ENCODE assay signal across 15 cellular contexts in genomic region chr16:15521758-15522509, GRCh38.
DNase-seq lines count a peak whose midpoint lies in the region; ATAC-seq, FAIRE-seq and TF ChIP-seq lines count a peak whose summit lies in the region.
"Had no signal": no experiment of that assay in that cellular context is flagged by ENCODE, and none has a peak within 500 bp of the region (broad histone marks: within the 10 kb centered on the region; RNA-seq: fewer than 3 reads in every experiment).

No MANE protein-coding gene starts in this region.

- H3K4me1 ChIP-seq in liver (ENCODE audit: control insufficient read depth in 4 of 4, insufficient read depth in 4 of 4, low read length in 3 of 4) (peaks cover 0 to 15% (median 8%) of the 10 kb centered on the region in 4 donors), HepG2 (ENCODE audit: insufficient read depth, low read length) (peaks cover 26% of the 10 kb centered on the region)

- in situ Hi-C loops in HepG2 (cut with HindIII; ENCODE audit: extremely low pct_ligation_motif_present, low pct_unique_long_range_greater_than_20kb), result no loop called here

- TF ChIP-seq RAD21 in liver (IDR thresholded peaks at IDR 0.05) (no peak), HepG2 (CRISPR knock-in tag; IDR thresholded peaks at IDR 0.05) (no peak)

- no peak for TF ChIP-seq CTCF in liver (IDR thresholded peaks at IDR 0.05; ENCODE audit: low read depth, low read length, missing input control)
- no peak for TF ChIP-seq CTCF in HepG2 (CRISPR knock-in tag; IDR thresholded peaks at IDR 0.05)
- no peak for TF ChIP-seq CTCF in fibroblast of mammary gland (conservative IDR thresholded peaks at IDR 0.05; ENCODE audit: control insufficient read depth, insufficient read depth, low read depth, low read length)
- no peak for TF ChIP-seq CTCF in natural killer cell (IDR thresholded peaks at IDR 0.05)

- no peaks in the 10 kb centered on the region for H3K79me2 ChIP-seq in HepG2 (ENCODE audit: insufficient read depth, low read length)

- no peak overlapping the region for H2AFZ ChIP-seq in HepG2 (ENCODE audit: low read length)

- no peak overlapping the region for H3K27ac ChIP-seq in liver (ENCODE audit: low read depth in 1 of 2, low read length in 2 of 2)
- no peak overlapping the region for H3K27ac ChIP-seq in HepG2 (ENCODE audit: extremely low read length, insufficient read depth, low read length)
- H3K27ac ChIP-seq: HL-60 had no signal

- no peaks in the 10 kb centered on the region for H3K9me3 ChIP-seq in liver (ENCODE audit: control insufficient read depth in 4 of 4, low read length in 3 of 4)
- H3K9me3 ChIP-seq in HepG2 (ENCODE audit: low read length), result no peaks in the 10 kb centered on the region

- no peak overlapping the region for H3K4me2 ChIP-seq in HepG2 (ENCODE audit: low read depth, low read length)

- intact Hi-C loops in HepG2 (cut with micrococcal nuclease; ENCODE audit: unreplicated experiment), result no loop called here
- intact Hi-C loops in natural killer cell (cut with micrococcal nuclease), result no loop called here

- no TSS peak for BruUV-seq in HepG2 (replicated peaks; lab: Mats Ljungman, UMichigan)

- ATAC-seq in HepG2, result no peak
- ATAC-seq in natural killer cell, result peak; percentile 48 to 75 (median 73)
- no peak for ATAC-seq in activated T-cell treated with anti-CD3 and anti-CD28 coated beads, Interleukin-2, amount 50 U/mL, for 72 hours (replicated peaks in 1 of 2)

- no peak for FAIRE-seq in HepG2 (lab: Jason Lieb, UNC)
- FAIRE-seq: GM18507 had no signal

- peak overlapping the region; percentile 64 for H3K4me3 Mint-ChIP-seq in natural killer cell
- no peak overlapping the region for H3K4me3 Mint-ChIP-seq in activated T-cell treated with anti-CD3 and anti-CD28 coated beads, Interleukin-2, amount 50 U/mL, for 72 hours
- H3K4me3 Mint-ChIP-seq: activated naive CD8-positive, alpha-beta T cell treated with anti-CD3 and anti-CD28 coated beads, Interleukin-2, amount 10 ng/mL, durations not matched to agents 7 days and 5 days; stimulated activated naive CD8-positive, alpha-beta T cell treated with anti-CD3 and anti-CD28 coated beads, Interleukin-15, Interleukin-2, amounts not matched to agents 100 ng/mL and 50 ng/mL, for 24 hours had no signal

- POLR2A ChIA-PET in HepG2 (lab: Yijun Ruan, JAX), result no interaction called here

- no peaks in the 10 kb centered on the region for H3K36me3 ChIP-seq in liver (ENCODE audit: control insufficient read depth in 4 of 4, insufficient read depth in 3 of 4, low read depth in 1 of 4, low read length in 3 of 4)
- H3K36me3 ChIP-seq in HepG2 (replicated peaks in 1 of 2; ENCODE audit: control insufficient read depth in 1 of 2, insufficient read depth in 2 of 2, low read length in 2 of 2), result no peaks in the 10 kb centered on the region

- DNase-seq in HepG2 (ENCODE audit: low spot score) (no peak), fibroblast of mammary gland (ENCODE audit: low read depth) (peak; percentile 15), natural killer cell (no peak), CD1c-positive myeloid dendritic cell (ENCODE audit: extremely low spot score) (no peak), hippocampal formation (lab: John Stamatoyannopoulos, UW) (no peak), epidermal melanocyte (ENCODE audit: insufficient read length, low spot score) (no peak)
- DNase-seq in activated T-cell treated with anti-CD3 and anti-CD28 coated beads, Interleukin-2, amount 50 U/mL, for 72 hours, result no peak
- DNase-seq: activated naive CD8-positive, alpha-beta T cell treated with anti-CD3 and anti-CD28 coated beads, Interleukin-2, amount 10 ng/mL, durations not matched to agents 7 days and 5 days; effector memory CD4-positive, alpha-beta T cell; MM.1S; NCI-H524 had no signal

- H3K27ac Mint-ChIP-seq in natural killer cell, result peak overlapping the region; percentile 87 to 90
- no peak overlapping the region for H3K27ac Mint-ChIP-seq in activated T-cell treated with anti-CD3 and anti-CD28 coated beads, Interleukin-2, amount 50 U/mL, for 72 hours
- H3K27ac Mint-ChIP-seq: activated naive CD8-positive, alpha-beta T cell treated with anti-CD3 and anti-CD28 coated beads, Interleukin-2, amount 10 ng/mL, durations not matched to agents 7 days and 5 days had no signal

- no peak for TF ChIP-seq POLR2A in HepG2 (IDR thresholded peaks at IDR 0.05; ENCODE audit: insufficient read depth in 1 of 2, low read depth in 2 of 2, low read length in 2 of 2)

- peaks cover 36 to 40% of the 10 kb centered on the region in 2 donors for H3K4me1 Mint-ChIP-seq in natural killer cell
- peaks cover 7% of the 10 kb centered on the region for H3K4me1 Mint-ChIP-seq in activated T-cell treated with anti-CD3 and anti-CD28 coated beads, Interleukin-2, amount 50 U/mL, for 72 hours (ENCODE audit: low read depth)

- H3K9ac ChIP-seq in liver (ENCODE audit: low read depth in 1 of 2, low read length in 2 of 2), result no peak overlapping the region
- H3K9ac ChIP-seq in HepG2 (ENCODE audit: insufficient read depth, low read depth, low read length), result no peak overlapping the region

- H3K36me3 Mint-ChIP-seq in natural killer cell, result no peaks in the 10 kb centered on the region
- H3K36me3 Mint-ChIP-seq in activated T-cell treated with anti-CD3 and anti-CD28 coated beads, Interleukin-2, amount 50 U/mL, for 72 hours (ENCODE audit: insufficient read depth in 2 of 2), result no peaks in the 10 kb centered on the region
- H3K36me3 Mint-ChIP-seq: activated naive CD8-positive, alpha-beta T cell treated with anti-CD3 and anti-CD28 coated beads, Interleukin-2, amount 10 ng/mL, durations not matched to agents 7 days and 5 days had no signal

- H3K27me3 ChIP-seq in liver (ENCODE audit: control insufficient read depth in 4 of 4, insufficient read depth in 4 of 4, low read length in 3 of 4) (no peaks in the 10 kb centered on the region), HepG2 (ENCODE audit: control insufficient read depth in 1 of 2, insufficient read depth in 2 of 2, low read length in 2 of 2) (no peaks in the 10 kb centered on the region)

- no peak for TF ChIP-seq EP300 in HepG2 (IDR thresholded peaks at IDR 0.05; ENCODE audit: low read depth in 2 of 2, low read length in 2 of 2)
- no peak for TF ChIP-seq EP300 in HepG2 (CRISPR knock-in tag; IDR thresholded peaks at IDR 0.05; ENCODE audit: borderline replicate concordance)

- CTCF ChIA-PET in HepG2 (lab: Yijun Ruan, JAX; ENCODE audit: low intra/inter-chr PET ratio, low total read pairs), result interaction anchor here (1.8 kb wide), 1 partner anchor 183 kb away, joined by 13 read pairs; no protein-coding TSS in a partner anchor

- no peaks in the 10 kb centered on the region for H3K9me3 Mint-ChIP-seq in natural killer cell
- H3K9me3 Mint-ChIP-seq in activated T-cell treated with anti-CD3 and anti-CD28 coated beads, Interleukin-2, amount 50 U/mL, for 72 hours, result no peaks in the 10 kb centered on the region
- H3K9me3 Mint-ChIP-seq: activated naive CD8-positive, alpha-beta T cell treated with anti-CD3 and anti-CD28 coated beads, Interleukin-2, amount 10 ng/mL, durations not matched to agents 7 days and 5 days; stimulated activated naive CD8-positive, alpha-beta T cell treated with anti-CD3 and anti-CD28 coated beads, Interleukin-15, Interleukin-2, amounts not matched to agents 100 ng/mL and 50 ng/mL, for 24 hours had no signal

- no peaks in the 10 kb centered on the region for H4K20me1 ChIP-seq in HepG2 (ENCODE audit: insufficient read depth, low read length)

- 70% methylated on average over 10 of the region's 10 CpGs for WGBS in liver
- 52% methylated on average over 10 of the region's 10 CpGs for WGBS in HepG2 (ENCODE audit: low lambda C conversion rate)

- H3K4me3 ChIP-seq in liver (ENCODE audit: low read depth in 1 of 3, low read length in 3 of 3) (no peak overlapping the region), HepG2 (replicated peaks in 1 of 3; ENCODE audit: insufficient read depth in 1 of 3, low read depth in 2 of 3, low read length in 3 of 3) (no peak overlapping the region), fibroblast of mammary gland (ENCODE audit: control insufficient read depth, low read depth, low read length) (no peak overlapping the region)

- no peaks in the 10 kb centered on the region for H3K27me3 Mint-ChIP-seq in natural killer cell (ENCODE audit: low read depth in 2 of 2)
- no peaks in the 10 kb centered on the region for H3K27me3 Mint-ChIP-seq in activated T-cell treated with anti-CD3 and anti-CD28 coated beads, Interleukin-2, amount 50 U/mL, for 72 hours (ENCODE audit: low read depth)
- H3K27me3 Mint-ChIP-seq: activated naive CD8-positive, alpha-beta T cell treated with anti-CD3 and anti-CD28 coated beads, Interleukin-2, amount 10 ng/mL, durations not matched to agents 7 days and 5 days; stimulated activated naive CD8-positive, alpha-beta T cell treated with anti-CD3 and anti-CD28 coated beads, Interleukin-15, Interleukin-2, amounts not matched to agents 100 ng/mL and 50 ng/mL, for 24 hours had no signal

TF ChIP-seq in liver, 16 proteins besides CTCF, POLR2A, EP300 and RAD21:
- TF ChIP-seq NR2F2 (IDR thresholded peaks at IDR 0.05) (peak; percentile 94), GABPA (IDR thresholded peaks at IDR 0.05 in 1 of 2, conservative IDR thresholded peaks at IDR 0.05 in 1 of 2) (no peak)
TF ChIP-seq in liver: peak in this region for 1.

TF ChIP-seq in HepG2, 621 proteins besides CTCF, POLR2A, EP300 and RAD21 (continues in another document):
- TF ChIP-seq ZNF572 (CRISPR knock-in tag; IDR thresholded peaks at IDR 0.05) (no peak), NFYB (CRISPR knock-in tag; IDR thresholded peaks at IDR 0.05) (no peak), ZNF850 (CRISPR knock-in tag; conservative IDR thresholded peaks at IDR 0.05) (no peak), SRY (CRISPR knock-in tag; IDR thresholded peaks at IDR 0.05) (no peak), ZNF672 (CRISPR knock-in tag; IDR thresholded peaks at IDR 0.05) (no peak), SP4 (CRISPR knock-in tag; IDR thresholded peaks at IDR 0.05) (no peak)

Comparison
In these comparisons a context has a peak if more than half of its experiments do, and no peak if none do; other contexts are left out.
1. ATAC-seq: peak in natural killer cell (3 of 3); none in HepG2 (single experiment) and activated T-cell treated with anti-CD3 and anti-CD28 coated beads, Interleukin-2, amount 50 U/mL, for 72 hours (0 of 2).